In the genomic region with DNA sequence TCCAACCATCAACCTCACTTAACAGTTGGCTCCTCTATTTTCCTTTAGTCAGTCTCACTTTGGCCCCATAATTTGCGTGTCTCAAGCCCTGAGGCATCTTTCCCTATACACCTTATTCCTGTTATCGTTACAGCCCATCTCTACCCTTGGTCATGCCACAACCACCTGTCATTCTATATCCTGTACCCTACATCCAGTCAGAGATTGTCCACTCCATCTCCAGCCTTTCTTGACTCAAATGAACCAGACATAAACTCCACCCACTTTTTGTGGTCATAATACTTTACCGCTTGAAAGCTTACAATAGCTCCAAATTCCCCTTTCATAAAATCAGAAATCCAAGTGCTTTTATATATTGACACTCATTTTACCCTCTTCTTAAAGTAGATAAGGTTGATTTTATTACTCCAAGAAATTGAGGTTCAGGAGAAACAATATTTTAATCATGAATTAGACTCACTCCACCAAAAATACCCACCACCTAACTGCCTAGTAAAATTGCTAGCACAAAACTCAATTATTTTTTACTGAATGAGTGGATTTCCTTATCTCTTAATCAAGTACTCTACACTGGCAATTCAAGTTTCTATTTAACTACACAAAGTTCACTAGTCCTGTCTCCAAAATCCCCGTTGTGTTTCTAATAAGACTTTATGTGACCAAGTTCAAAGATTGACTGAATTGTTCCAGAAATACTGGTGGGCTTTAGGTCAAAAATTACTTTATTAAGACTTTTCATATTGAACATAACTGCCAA, we compare ENCODE assay signal across 1 cellular context.
TF ChIP-seq lines count a peak whose summit lies in the region.

No MANE protein-coding gene starts in this region.

TF ChIP-seq in GM12878, 131 proteins besides CTCF, POLR2A, EP300 and RAD21 (continued from another document):
- no peak for TF ChIP-seq NFXL1 (IDR thresholded peaks at IDR 0.05; ENCODE audit: borderline replicate concordance)
- no peak for TF ChIP-seq MEF2B (IDR thresholded peaks at IDR 0.05; ENCODE audit: partially characterized antibody, poor library complexity, severe bottlenecking)
- 0 out of 2 replicates have a peak, but pooled peaks have one; percentile 25 for TF ChIP-seq EED (IDR thresholded peaks at IDR 0.05; ENCODE audit: low read depth)
- TF ChIP-seq JUNB (IDR thresholded peaks at IDR 0.05): peak; percentile 25
- TF ChIP-seq, protein P1, sequence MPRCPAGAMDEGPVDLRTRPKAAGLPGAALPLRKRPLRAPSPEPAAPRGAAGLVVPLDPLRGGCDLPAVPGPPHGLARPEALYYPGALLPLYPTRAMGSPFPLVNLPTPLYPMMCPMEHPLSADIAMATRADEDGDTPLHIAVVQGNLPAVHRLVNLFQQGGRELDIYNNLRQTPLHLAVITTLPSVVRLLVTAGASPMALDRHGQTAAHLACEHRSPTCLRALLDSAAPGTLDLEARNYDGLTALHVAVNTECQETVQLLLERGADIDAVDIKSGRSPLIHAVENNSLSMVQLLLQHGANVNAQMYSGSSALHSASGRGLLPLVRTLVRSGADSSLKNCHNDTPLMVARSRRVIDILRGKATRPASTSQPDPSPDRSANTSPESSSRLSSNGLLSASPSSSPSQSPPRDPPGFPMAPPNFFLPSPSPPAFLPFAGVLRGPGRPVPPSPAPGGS (IDR thresholded peaks at IDR 0.05; ENCODE audit: borderline replicate concordance, insufficient read depth, low read depth, low read length, poor library complexity, severe bottlenecking): no peak
- TF ChIP-seq MYB (IDR thresholded peaks at IDR 0.05; ENCODE audit: borderline replicate concordance, low read depth, low read length): no peak
- no peak for TF ChIP-seq PAX8 (IDR thresholded peaks at IDR 0.05)
- TF ChIP-seq RAD51 (IDR thresholded peaks at IDR 0.05): no peak
- no peak for TF ChIP-seq CHD2 (IDR thresholded peaks at IDR 0.05; ENCODE audit: borderline replicate concordance, low read depth, low read length)
- TF ChIP-seq, protein P2, sequence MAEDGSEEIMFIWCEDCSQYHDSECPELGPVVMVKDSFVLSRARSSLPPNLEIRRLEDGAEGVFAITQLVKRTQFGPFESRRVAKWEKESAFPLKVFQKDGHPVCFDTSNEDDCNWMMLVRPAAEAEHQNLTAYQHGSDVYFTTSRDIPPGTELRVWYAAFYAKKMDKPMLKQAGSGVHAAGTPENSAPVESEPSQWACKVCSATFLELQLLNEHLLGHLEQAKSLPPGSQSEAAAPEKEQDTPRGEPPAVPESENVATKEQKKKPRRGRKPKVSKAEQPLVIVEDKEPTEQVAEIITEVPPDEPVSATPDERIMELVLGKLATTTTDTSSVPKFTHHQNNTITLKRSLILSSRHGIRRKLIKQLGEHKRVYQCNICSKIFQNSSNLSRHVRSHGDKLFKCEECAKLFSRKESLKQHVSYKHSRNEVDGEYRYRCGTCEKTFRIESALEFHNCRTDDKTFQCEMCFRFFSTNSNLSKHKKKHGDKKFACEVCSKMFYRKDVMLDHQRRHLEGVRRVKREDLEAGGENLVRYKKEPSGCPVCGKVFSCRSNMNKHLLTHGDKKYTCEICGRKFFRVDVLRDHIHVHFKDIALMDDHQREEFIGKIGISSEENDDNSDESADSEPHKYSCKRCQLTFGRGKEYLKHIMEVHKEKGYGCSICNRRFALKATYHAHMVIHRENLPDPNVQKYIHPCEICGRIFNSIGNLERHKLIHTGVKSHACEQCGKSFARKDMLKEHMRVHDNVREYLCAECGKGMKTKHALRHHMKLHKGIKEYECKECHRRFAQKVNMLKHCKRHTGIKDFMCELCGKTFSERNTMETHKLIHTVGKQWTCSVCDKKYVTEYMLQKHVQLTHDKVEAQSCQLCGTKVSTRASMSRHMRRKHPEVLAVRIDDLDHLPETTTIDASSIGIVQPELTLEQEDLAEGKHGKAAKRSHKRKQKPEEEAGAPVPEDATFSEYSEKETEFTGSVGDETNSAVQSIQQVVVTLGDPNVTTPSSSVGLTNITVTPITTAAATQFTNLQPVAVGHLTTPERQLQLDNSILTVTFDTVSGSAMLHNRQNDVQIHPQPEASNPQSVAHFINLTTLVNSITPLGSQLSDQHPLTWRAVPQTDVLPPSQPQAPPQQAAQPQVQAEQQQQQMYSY (CRISPR knock-in tag; IDR thresholded peaks at IDR 0.05): no peak
- no peak for TF ChIP-seq HDAC6 (IDR thresholded peaks at IDR 0.05; ENCODE audit: unreplicated experiment)
- 0 out of 2 replicates have a peak, but pooled peaks have one; percentile 16 for TF ChIP-seq MTA2 (IDR thresholded peaks at IDR 0.05; ENCODE audit: low read depth)
- no peak for TF ChIP-seq FOXM1 (IDR thresholded peaks at IDR 0.05; ENCODE audit: low read depth, low read length)
